In genomic region chr2:62785216-62785615, GRCh38 we compare ENCODE assay signal across 16 cellular contexts.
DNase-seq lines count a peak whose midpoint lies in the region; ATAC-seq and TF ChIP-seq lines count a peak whose summit lies in the region.
"Had no signal": no experiment of that assay in that cellular context is flagged by ENCODE, and none has a peak within 500 bp of the region (broad histone marks: within the 10 kb centered on the region; RNA-seq: fewer than 3 reads in every experiment).

No MANE protein-coding gene starts in this region.

- no peaks in the 10 kb centered on the region for H3K4me1 ChIP-seq in hepatocyte (ENCODE audit: insufficient read depth)

- H3K4me1 Mint-ChIP-seq in activated CD4-positive, alpha-beta T cell treated with anti-CD3 and anti-CD28 coated beads for 36 hours = peaks cover 20% of the 10 kb centered on the region
- no peaks in the 10 kb centered on the region for H3K4me1 Mint-ChIP-seq in stimulated activated memory B cell treated with anti-CD40 and anti-IgM and Interleukin-4, amounts not matched to agents 10 μg/mL and 1 μg/mL and 100 μg/mL, for 72 hours
- H3K4me1 Mint-ChIP-seq: nephron progenitor cell had no signal

- TF ChIP-seq CTCF in hepatocyte (IDR thresholded peaks at IDR 0.05; ENCODE audit: poor library complexity) = no peak

- no peaks in the 10 kb centered on the region for H3K36me3 ChIP-seq in hepatocyte (replicated peaks; ENCODE audit: insufficient read depth, low read depth)
- H3K36me3 ChIP-seq: thoracic aorta had no signal

- H3K36me3 Mint-ChIP-seq in activated CD4-positive, alpha-beta T cell treated with anti-CD3 and anti-CD28 coated beads for 36 hours (ENCODE audit: low read depth) = peaks cover 4% of the 10 kb centered on the region
- peaks cover 13% of the 10 kb centered on the region for H3K36me3 Mint-ChIP-seq in stimulated activated memory B cell treated with anti-CD40 and anti-IgM and Interleukin-4, amounts not matched to agents 10 μg/mL and 1 μg/mL and 100 μg/mL, for 72 hours

- CTCF ChIA-PET in activated CD4-positive, alpha-beta T cell treated with anti-CD3 and anti-CD28 coated beads for 36 hours (lab: Charles Lee) = no interaction called here

- H4K20me1 ChIP-seq in hepatocyte (ENCODE audit: insufficient read depth, poor library complexity, severe bottlenecking) = no peaks in the 10 kb centered on the region

- no peaks in the 10 kb centered on the region for H3K9me3 ChIP-seq in hepatocyte (ENCODE audit: low read depth)
- H3K9me3 ChIP-seq: thoracic aorta had no signal

- no peak overlapping the region for H3K4me3 Mint-ChIP-seq in activated CD4-positive, alpha-beta T cell treated with anti-CD3 and anti-CD28 coated beads for 36 hours
- no peak overlapping the region for H3K4me3 Mint-ChIP-seq in stimulated activated memory B cell treated with anti-CD40 and anti-IgM and Interleukin-4, amounts not matched to agents 10 μg/mL and 1 μg/mL and 100 μg/mL, for 72 hours
- H3K4me3 Mint-ChIP-seq: nephron progenitor cell, WTC11 had no signal

- H3K4me2 ChIP-seq in hepatocyte = no peak overlapping the region
- H3K4me2 ChIP-seq: KMS-11 had no signal

- no peak overlapping the region for H3K27ac ChIP-seq in hepatocyte
- H3K27ac ChIP-seq: KMS-11, SK-N-MC, thoracic aorta had no signal

- no peak for DNase-seq in activated CD4-positive, alpha-beta T cell treated with anti-CD3 and anti-CD28 coated beads for 36 hours
- DNase-seq in activated CD4-positive, alpha-beta T cell treated with anti-CD3 and anti-CD28 coated beads, Interleukin-2, amount 50 U/mL, for 4 hours = no peak
- DNase-seq in RPMI7951 (ENCODE audit: low read depth) = peak; percentile 21
- no peak for DNase-seq in globus pallidus (ENCODE audit: low spot score)
- DNase-seq in hepatocyte (ENCODE audit: low spot score) = no peak
- DNase-seq: activated T-cell treated with anti-CD3 and anti-CD28 coated beads, Interleukin-2, amount 50 U/mL, for 1 hour; aorta; NCI-H2081 treated with DMSO at 0.1 percent for 48 hours; nephron progenitor cell had no signal

- intact Hi-C loops in activated CD4-positive, alpha-beta T cell treated with anti-CD3 and anti-CD28 coated beads for 36 hours (cut with DNase I, micrococcal nuclease) = loop anchor here (5.0 to 10.0 kb wide), 4 partner anchors 267 to 702 kb away; partner anchors contain the start of gene OTX1 (in 2 of the 2)

- H3K27me3 ChIP-seq in hepatocyte = no peaks in the 10 kb centered on the region

- H3K4me3 ChIP-seq in hepatocyte = no peak overlapping the region
- H3K4me3 ChIP-seq: SK-N-MC, thoracic aorta had no signal

- no peak overlapping the region for H3K27ac Mint-ChIP-seq in activated CD4-positive, alpha-beta T cell treated with anti-CD3 and anti-CD28 coated beads for 36 hours
- H3K27ac Mint-ChIP-seq in stimulated activated memory B cell treated with anti-CD40 and anti-IgM and Interleukin-4, amounts not matched to agents 10 μg/mL and 1 μg/mL and 100 μg/mL, for 72 hours = no peak overlapping the region
- H3K27ac Mint-ChIP-seq: nephron progenitor cell, WTC11 had no signal

- peak; percentile 64 for ATAC-seq in activated CD4-positive, alpha-beta T cell treated with anti-CD3 and anti-CD28 coated beads for 36 hours
- ATAC-seq in HG02678 (IDR thresholded peaks at IDR 0.05; ENCODE audit: unreplicated experiment) (peak; percentile 67), HG03342 (IDR thresholded peaks at IDR 0.05; ENCODE audit: unreplicated experiment) (no peak)
- ATAC-seq in stimulated activated memory B cell treated with anti-CD40 and anti-IgM and Interleukin-4, amounts not matched to agents 10 μg/mL and 1 μg/mL and 100 μg/mL, for 72 hours = peak; percentile 31
- ATAC-seq: WTC11 had no signal

- no peak overlapping the region for H2AFZ ChIP-seq in hepatocyte

- no peaks in the 10 kb centered on the region for H3K9me2 ChIP-seq in hepatocyte (replicated peaks; ENCODE audit: insufficient read depth)

- no peaks in the 10 kb centered on the region for H3K9me3 Mint-ChIP-seq in activated CD4-positive, alpha-beta T cell treated with anti-CD3 and anti-CD28 coated beads for 36 hours (ENCODE audit: low read depth)
- H3K9me3 Mint-ChIP-seq in stimulated activated memory B cell treated with anti-CD40 and anti-IgM and Interleukin-4, amounts not matched to agents 10 μg/mL and 1 μg/mL and 100 μg/mL, for 72 hours = peaks cover 7% of the 10 kb centered on the region

- H3K79me2 ChIP-seq in hepatocyte = peaks cover 5% of the 10 kb centered on the region

- 95% methylated on average over 3 of the region's 3 CpGs for WGBS in hepatocyte (ENCODE audit: low lambda C conversion rate, missing lambda C conversion rate)

- POLR2A ChIA-PET in activated CD4-positive, alpha-beta T cell treated with anti-CD3 and anti-CD28 coated beads for 36 hours (lab: Charles Lee) = no interaction called here

- no peaks in the 10 kb centered on the region for H3K27me3 Mint-ChIP-seq in activated CD4-positive, alpha-beta T cell treated with anti-CD3 and anti-CD28 coated beads for 36 hours
- no peaks in the 10 kb centered on the region for H3K27me3 Mint-ChIP-seq in stimulated activated memory B cell treated with anti-CD40 and anti-IgM and Interleukin-4, amounts not matched to agents 10 μg/mL and 1 μg/mL and 100 μg/mL, for 72 hours
